In the genomic region with DNA sequence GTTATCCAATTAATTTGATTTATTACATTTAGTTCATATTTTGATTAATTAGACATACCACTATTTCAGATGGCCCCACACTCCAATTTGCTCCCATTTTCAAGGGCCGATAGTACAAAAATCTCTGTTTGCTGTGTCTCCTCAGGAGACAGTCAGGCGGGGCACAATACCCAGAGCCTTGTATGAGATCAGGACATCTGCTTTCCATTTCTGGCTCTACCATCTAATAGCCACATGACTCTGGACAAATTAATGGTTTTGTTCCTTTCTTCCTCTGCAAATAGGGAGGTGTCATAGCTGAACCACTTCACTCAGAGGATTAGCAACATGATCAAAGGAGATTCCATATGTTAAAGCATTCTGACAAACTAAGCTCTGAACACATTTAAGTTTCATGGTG, we compare ENCODE assay signal across 31 cellular contexts.
"Had no signal": no experiment of that assay in that cellular context is flagged by ENCODE, and none has a peak within 500 bp of the region (broad histone marks: within the 10 kb centered on the region; RNA-seq: fewer than 3 reads in every experiment).

No MANE protein-coding gene starts in this region.

- H3K36me3 ChIP-seq: brain microvascular endothelial cell, SJSA1 had no signal

- ATAC-seq: activated naive CD8-positive, alpha-beta T cell treated with anti-CD3 and anti-CD28 coated beads, Interleukin-2, amount 50 U/mL, for 24 hours; activated T-cell treated with anti-CD3 and anti-CD28 coated beads, Interleukin-2, amount 50 U/mL, for 4 hours; Panc1 had no signal

- H3K9me3 ChIP-seq: SJSA1 had no signal

- DNase-seq: activated B cell treated with CpG ODN at 0.5 μM for 24 hours; activated CD4-positive, alpha-beta memory T cell treated with anti-CD3 and anti-CD28 coated beads for 36 hours; activated CD4-positive, alpha-beta T cell treated with anti-CD3 and anti-CD28 coated beads for 4 hours; activated CD4-positive, alpha-beta T cell treated with anti-CD3 and anti-CD28 coated beads, Interleukin-2, amount 50 U/mL, for 1 hour; activated CD4-positive, CD25-positive, alpha-beta regulatory T cell treated with anti-CD3 and anti-CD28 coated beads, Interleukin-2, amount 50 U/mL, for 72 hours; activated CD8-positive, alpha-beta memory T cell treated with anti-CD3 and anti-CD28 coated beads, Interleukin-2, amount 50 U/mL, for 4 hours; activated effector memory CD4-positive, alpha-beta T cell treated with Interleukin-2 at 50 U/mL for 16 hours; activated naive CD4-positive, alpha-beta T cell treated with anti-CD3 and anti-CD28 coated beads, Interleukin-2, amount 10 ng/mL, durations not matched to agents 7 days and 5 days; activated naive CD8-positive, alpha-beta T cell treated with anti-CD3 and anti-CD28 coated beads, Interleukin-2, amount 50 U/mL, for 24 hours; activated T-cell treated with anti-CD3 and anti-CD28 coated beads for 4 hours; activated T-cell treated with anti-CD3 and anti-CD28 coated beads, Interleukin-2, amount 50 U/mL, for 4 hours; amniotic stem cell; aorta; brain microvascular endothelial cell; central memory CD4-positive, alpha-beta T cell; Karpas-422; KBM-7; NCI-H1105; NCI-H1436; NCI-H1694; NCI-H1930; NCI-H345; NCI-H526 treated with DMSO at 0.1 percent for 48 hours; SHP77; SW 1271; T-helper 1 cell; T-helper 2 cell; T-helper 9 cell had no signal

- H3K4me3 ChIP-seq: SJSA1 had no signal

- H3K27me3 ChIP-seq: brain microvascular endothelial cell, SJSA1 had no signal

- H3K4me1 ChIP-seq: SJSA1 had no signal

- H3K27ac ChIP-seq: brain microvascular endothelial cell, SJSA1, VCaP had no signal
